1 cellular context compared by ENCODE assay signal in genomic region chr16:82504811-82505210, GRCh38.
TF ChIP-seq lines count a peak whose summit lies in the region.

No MANE protein-coding gene starts in this region.

TF ChIP-seq in GM23338, 12 proteins besides CTCF, POLR2A, EP300 and RAD21:
- TF ChIP-seq, protein P1, sequence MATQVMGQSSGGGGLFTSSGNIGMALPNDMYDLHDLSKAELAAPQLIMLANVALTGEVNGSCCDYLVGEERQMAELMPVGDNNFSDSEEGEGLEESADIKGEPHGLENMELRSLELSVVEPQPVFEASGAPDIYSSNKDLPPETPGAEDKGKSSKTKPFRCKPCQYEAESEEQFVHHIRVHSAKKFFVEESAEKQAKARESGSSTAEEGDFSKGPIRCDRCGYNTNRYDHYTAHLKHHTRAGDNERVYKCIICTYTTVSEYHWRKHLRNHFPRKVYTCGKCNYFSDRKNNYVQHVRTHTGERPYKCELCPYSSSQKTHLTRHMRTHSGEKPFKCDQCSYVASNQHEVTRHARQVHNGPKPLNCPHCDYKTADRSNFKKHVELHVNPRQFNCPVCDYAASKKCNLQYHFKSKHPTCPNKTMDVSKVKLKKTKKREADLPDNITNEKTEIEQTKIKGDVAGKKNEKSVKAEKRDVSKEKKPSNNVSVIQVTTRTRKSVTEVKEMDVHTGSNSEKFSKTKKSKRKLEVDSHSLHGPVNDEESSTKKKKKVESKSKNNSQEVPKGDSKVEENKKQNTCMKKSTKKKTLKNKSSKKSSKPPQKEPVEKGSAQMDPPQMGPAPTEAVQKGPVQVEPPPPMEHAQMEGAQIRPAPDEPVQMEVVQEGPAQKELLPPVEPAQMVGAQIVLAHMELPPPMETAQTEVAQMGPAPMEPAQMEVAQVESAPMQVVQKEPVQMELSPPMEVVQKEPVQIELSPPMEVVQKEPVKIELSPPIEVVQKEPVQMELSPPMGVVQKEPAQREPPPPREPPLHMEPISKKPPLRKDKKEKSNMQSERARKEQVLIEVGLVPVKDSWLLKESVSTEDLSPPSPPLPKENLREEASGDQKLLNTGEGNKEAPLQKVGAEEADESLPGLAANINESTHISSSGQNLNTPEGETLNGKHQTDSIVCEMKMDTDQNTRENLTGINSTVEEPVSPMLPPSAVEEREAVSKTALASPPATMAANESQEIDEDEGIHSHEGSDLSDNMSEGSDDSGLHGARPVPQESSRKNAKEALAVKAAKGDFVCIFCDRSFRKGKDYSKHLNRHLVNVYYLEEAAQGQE (IDR thresholded peaks at IDR 0.05; ENCODE audit: unreplicated experiment), result no peak
- TF ChIP-seq ZNF331 (CRISPR knock-in tag; IDR thresholded peaks at IDR 0.05; ENCODE audit: low read depth) (no peak), CREB1 (CRISPR knock-in tag; IDR thresholded peaks at IDR 0.05; ENCODE audit: low read depth) (no peak), EZH2phosphoT487 (IDR thresholded peaks at IDR 0.05; ENCODE audit: unreplicated experiment) (no peak), ETS1 (IDR thresholded peaks at IDR 0.05) (no peak), STAT1 (IDR thresholded peaks at IDR 0.05; ENCODE audit: unreplicated experiment) (no peak), ZNF114 (CRISPR knock-in tag; IDR thresholded peaks at IDR 0.05) (no peak), JUNB (IDR thresholded peaks at IDR 0.05; ENCODE audit: unreplicated experiment) (no peak), POLR2AphosphoS5 (IDR thresholded peaks at IDR 0.05; ENCODE audit: low read depth) (no peak), NANOG (IDR thresholded peaks at IDR 0.05; ENCODE audit: borderline replicate concordance) (no peak), EZH2 (IDR thresholded peaks at IDR 0.05; ENCODE audit: low read depth, unreplicated experiment) (no peak)
- TF ChIP-seq, protein P2, sequence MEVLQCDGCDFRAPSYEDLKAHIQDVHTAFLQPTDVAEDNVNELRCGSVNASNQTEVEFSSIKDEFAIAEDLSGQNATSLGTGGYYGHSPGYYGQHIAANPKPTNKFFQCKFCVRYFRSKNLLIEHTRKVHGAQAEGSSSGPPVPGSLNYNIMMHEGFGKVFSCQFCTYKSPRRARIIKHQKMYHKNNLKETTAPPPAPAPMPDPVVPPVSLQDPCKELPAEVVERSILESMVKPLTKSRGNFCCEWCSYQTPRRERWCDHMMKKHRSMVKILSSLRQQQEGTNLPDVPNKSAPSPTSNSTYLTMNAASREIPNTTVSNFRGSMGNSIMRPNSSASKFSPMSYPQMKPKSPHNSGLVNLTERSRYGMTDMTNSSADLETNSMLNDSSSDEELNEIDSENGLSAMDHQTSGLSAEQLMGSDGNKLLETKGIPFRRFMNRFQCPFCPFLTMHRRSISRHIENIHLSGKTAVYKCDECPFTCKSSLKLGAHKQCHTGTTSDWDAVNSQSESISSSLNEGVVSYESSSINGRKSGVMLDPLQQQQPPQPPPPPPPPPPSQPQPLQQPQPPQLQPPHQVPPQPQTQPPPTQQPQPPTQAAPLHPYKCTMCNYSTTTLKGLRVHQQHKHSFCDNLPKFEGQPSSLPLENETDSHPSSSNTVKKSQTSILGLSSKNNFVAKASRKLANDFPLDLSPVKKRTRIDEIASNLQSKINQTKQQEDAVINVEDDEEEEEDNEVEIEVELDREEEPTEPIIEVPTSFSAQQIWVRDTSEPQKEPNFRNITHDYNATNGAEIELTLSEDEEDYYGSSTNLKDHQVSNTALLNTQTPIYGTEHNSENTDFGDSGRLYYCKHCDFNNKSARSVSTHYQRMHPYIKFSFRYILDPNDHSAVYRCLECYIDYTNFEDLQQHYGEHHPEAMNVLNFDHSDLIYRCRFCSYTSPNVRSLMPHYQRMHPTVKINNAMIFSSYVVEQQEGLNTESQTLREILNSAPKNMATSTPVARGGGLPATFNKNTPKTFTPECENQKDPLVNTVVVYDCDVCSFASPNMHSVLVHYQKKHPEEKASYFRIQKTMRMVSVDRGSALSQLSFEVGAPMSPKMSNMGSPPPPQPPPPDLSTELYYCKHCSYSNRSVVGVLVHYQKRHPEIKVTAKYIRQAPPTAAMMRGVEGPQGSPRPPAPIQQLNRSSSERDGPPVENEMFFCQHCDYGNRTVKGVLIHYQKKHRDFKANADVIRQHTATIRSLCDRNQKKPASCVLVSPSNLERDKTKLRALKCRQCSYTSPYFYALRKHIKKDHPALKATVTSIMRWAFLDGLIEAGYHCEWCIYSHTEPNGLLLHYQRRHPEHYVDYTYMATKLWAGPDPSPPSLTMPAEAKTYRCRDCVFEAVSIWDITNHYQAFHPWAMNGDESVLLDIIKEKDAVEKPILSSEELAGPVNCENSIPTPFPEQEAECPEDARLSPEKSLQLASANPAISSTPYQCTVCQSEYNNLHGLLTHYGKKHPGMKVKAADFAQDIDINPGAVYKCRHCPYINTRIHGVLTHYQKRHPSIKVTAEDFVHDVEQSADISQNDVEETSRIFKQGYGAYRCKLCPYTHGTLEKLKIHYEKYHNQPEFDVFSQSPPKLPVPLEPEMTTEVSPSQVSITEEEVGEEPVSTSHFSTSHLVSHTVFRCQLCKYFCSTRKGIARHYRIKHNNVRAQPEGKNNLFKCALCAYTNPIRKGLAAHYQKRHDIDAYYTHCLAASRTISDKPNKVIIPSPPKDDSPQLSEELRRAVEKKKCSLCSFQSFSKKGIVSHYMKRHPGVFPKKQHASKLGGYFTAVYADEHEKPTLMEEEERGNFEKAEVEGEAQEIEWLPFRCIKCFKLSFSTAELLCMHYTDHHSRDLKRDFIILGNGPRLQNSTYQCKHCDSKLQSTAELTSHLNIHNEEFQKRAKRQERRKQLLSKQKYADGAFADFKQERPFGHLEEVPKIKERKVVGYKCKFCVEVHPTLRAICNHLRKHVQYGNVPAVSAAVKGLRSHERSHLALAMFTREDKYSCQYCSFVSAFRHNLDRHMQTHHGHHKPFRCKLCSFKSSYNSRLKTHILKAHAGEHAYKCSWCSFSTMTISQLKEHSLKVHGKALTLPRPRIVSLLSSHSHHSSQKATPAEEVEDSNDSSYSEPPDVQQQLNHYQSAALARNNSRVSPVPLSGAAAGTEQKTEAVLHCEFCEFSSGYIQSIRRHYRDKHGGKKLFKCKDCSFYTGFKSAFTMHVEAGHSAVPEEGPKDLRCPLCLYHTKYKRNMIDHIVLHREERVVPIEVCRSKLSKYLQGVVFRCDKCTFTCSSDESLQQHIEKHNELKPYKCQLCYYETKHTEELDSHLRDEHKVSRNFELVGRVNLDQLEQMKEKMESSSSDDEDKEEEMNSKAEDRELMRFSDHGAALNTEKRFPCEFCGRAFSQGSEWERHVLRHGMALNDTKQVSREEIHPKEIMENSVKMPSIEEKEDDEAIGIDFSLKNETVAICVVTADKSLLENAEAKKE (CRISPR knock-in tag; IDR thresholded peaks at IDR 0.05), result no peak
